12 cellular contexts compared by ENCODE assay signal in genomic region chr13:75869981-75870380, GRCh38.
DNase-seq lines count a peak whose midpoint lies in the region; ATAC-seq, FAIRE-seq and TF ChIP-seq lines count a peak whose summit lies in the region.
"Had no signal": no experiment of that assay in that cellular context is flagged by ENCODE, and none has a peak within 500 bp of the region (broad histone marks: within the 10 kb centered on the region; RNA-seq: fewer than 3 reads in every experiment).

No MANE protein-coding gene starts in this region.

- H3K4me3 ChIP-seq in MM.1S (ENCODE audit: low read length) = peak overlapping the region; percentile 58
- no peak overlapping the region for H3K4me3 ChIP-seq in astrocyte (ENCODE audit: insufficient read depth, low read depth, low read length)
- H3K4me3 ChIP-seq: MG63, PC-9 had no signal

- H3K9me2 ChIP-seq in MM.1S (replicated peaks; ENCODE audit: insufficient read depth, low read length) = no peaks in the 10 kb centered on the region

- H3K4me3 Mint-ChIP-seq in astrocyte (ENCODE audit: unreplicated experiment) (no peak overlapping the region), neural crest cell (peak overlapping the region; percentile 70)

- H3K4me2 ChIP-seq in MM.1S (ENCODE audit: low read depth, low read length) (peak overlapping the region; percentile 80), astrocyte (ENCODE audit: low read length) (peak overlapping the region; percentile 81)

- H3K27ac Mint-ChIP-seq in astrocyte (ENCODE audit: unreplicated experiment) (no peak overlapping the region), neural crest cell (ENCODE audit: unreplicated experiment) (no peak overlapping the region)

- peak overlapping the region; percentile 31; the same call in 1 of the 2 replicates for H3K9ac ChIP-seq in MM.1S (ENCODE audit: low read length)
- H3K9ac ChIP-seq in astrocyte (ENCODE audit: low read length) = no peak overlapping the region

- H3K36me3 Mint-ChIP-seq in astrocyte (ENCODE audit: low read depth, unreplicated experiment) = no peaks in the 10 kb centered on the region
- H3K36me3 Mint-ChIP-seq in neural crest cell (ENCODE audit: low read depth) = no peaks in the 10 kb centered on the region

- H3K79me2 ChIP-seq in MM.1S (ENCODE audit: low read length) (no peaks in the 10 kb centered on the region), astrocyte (ENCODE audit: insufficient read depth, low read length) (no peaks in the 10 kb centered on the region)

- 0 out of 2 replicates have a peak, but pooled peaks cover 5% of the 10 kb centered on the region for H3K4me1 ChIP-seq in MM.1S (ENCODE audit: low read length)
- H3K4me1 ChIP-seq in astrocyte (ENCODE audit: insufficient read depth, low read length) = no peaks in the 10 kb centered on the region
- H3K4me1 ChIP-seq: gastrocnemius medialis had no signal

- H3K9me3 ChIP-seq in MM.1S (replicated peaks; ENCODE audit: insufficient read depth, low read length) (no peaks in the 10 kb centered on the region), astrocyte (ENCODE audit: insufficient read depth, low read depth, low read length) (no peaks in the 10 kb centered on the region)
- H3K9me3 ChIP-seq: gastrocnemius medialis, MG63 had no signal

- H3K4me1 Mint-ChIP-seq in astrocyte (ENCODE audit: low read depth, unreplicated experiment) = no peaks in the 10 kb centered on the region
- peaks cover 14% of the 10 kb centered on the region for H3K4me1 Mint-ChIP-seq in neural crest cell

- peaks cover 10% of the 10 kb centered on the region; the same call in 1 of the 2 replicates for H3F3A ChIP-seq in MM.1S (ENCODE audit: insufficient read depth, low read length)

- no peak for FAIRE-seq in astrocyte (lab: Jason Lieb, UNC)

- H4K20me1 ChIP-seq in MM.1S (ENCODE audit: insufficient read depth, low read length) = no peaks in the 10 kb centered on the region
- no peaks in the 10 kb centered on the region for H4K20me1 ChIP-seq in astrocyte (ENCODE audit: insufficient read depth, low read length)

- peaks cover 4% of the 10 kb centered on the region for H3K9me3 Mint-ChIP-seq in astrocyte (ENCODE audit: unreplicated experiment)
- H3K9me3 Mint-ChIP-seq in neural crest cell = peaks cover 3% of the 10 kb centered on the region

- peak; percentile 33 for DNase-seq in DMS79 treated with DMSO at 0.1 percent for 48 hours (lab: John Stamatoyannopoulos, UW)
- no peak for DNase-seq in DMS79 (lab: John Stamatoyannopoulos, UW)
- DNase-seq in MM.1S = peak; percentile 91
- no peak for DNase-seq in astrocyte (ENCODE audit: low read depth)
- no peak for DNase-seq in neural crest cell (ENCODE audit: low read depth, low spot score)
- no peak for DNase-seq in DMS 273 (lab: John Stamatoyannopoulos, UW; ENCODE audit: unreplicated experiment)
- DNase-seq in cerebellar cortex (ENCODE audit: low spot score) = no peak
- DNase-seq: gastrocnemius medialis; MG63; stimulated activated CD4-positive, alpha-beta T cell treated with anti-CD3 and anti-CD28 coated beads, Interleukin-1b, Interleukin-23, amount 100 ng/mL, for 48 hours had no signal

- no peaks in the 10 kb centered on the region for H3K27me3 ChIP-seq in MM.1S (replicated peaks; ENCODE audit: insufficient read depth, low read length)
- no peaks in the 10 kb centered on the region for H3K27me3 ChIP-seq in astrocyte (ENCODE audit: insufficient read depth, low read length)
- H3K27me3 ChIP-seq: gastrocnemius medialis, MG63 had no signal

- ATAC-seq in HG02610 (IDR thresholded peaks at IDR 0.05; ENCODE audit: unreplicated experiment) = no peak

- no peak for TF ChIP-seq CTCF in MM.1S (IDR thresholded peaks at IDR 0.05; ENCODE audit: low read length)
- TF ChIP-seq CTCF in astrocyte (IDR thresholded peaks at IDR 0.05; ENCODE audit: insufficient read depth, low read depth, low read length) = no peak
- no peak for TF ChIP-seq CTCF in neural crest cell (conservative IDR thresholded peaks at IDR 0.05)

- H3K36me3 ChIP-seq in MM.1S (replicated peaks; ENCODE audit: insufficient read depth, low read length) = no peaks in the 10 kb centered on the region
- H3K36me3 ChIP-seq in astrocyte (ENCODE audit: insufficient read depth, low read length) = no peaks in the 10 kb centered on the region
- H3K36me3 ChIP-seq: gastrocnemius medialis, MG63 had no signal

- H3K27me3 Mint-ChIP-seq in astrocyte (ENCODE audit: low read depth, unreplicated experiment) = no peaks in the 10 kb centered on the region
- no peaks in the 10 kb centered on the region for H3K27me3 Mint-ChIP-seq in neural crest cell (ENCODE audit: low read depth)

- H3K27ac ChIP-seq in MM.1S (ENCODE audit: low read length) (peak overlapping the region; percentile 54; the same call in 1 of the 2 replicates), astrocyte (ENCODE audit: low read depth, low read length) (no peak overlapping the region)
- H3K27ac ChIP-seq: gastrocnemius medialis, PC-9 had no signal

- H2AFZ ChIP-seq in MM.1S (ENCODE audit: low read length) = peak overlapping the region; percentile 89
- H2AFZ ChIP-seq in astrocyte (ENCODE audit: low read depth, low read length) = no peak overlapping the region

Comparison
In these comparisons a context has a peak if more than half of its experiments do, and no peak if none do; other contexts are left out.
1. DNase-seq: peak in DMS79 treated with DMSO at 0.1 percent for 48 hours (single experiment) and MM.1S (single experiment); none in DMS79 (single experiment), astrocyte (single experiment), neural crest cell (single experiment), DMS 273 (single experiment) and cerebellar cortex (single experiment).